Comparison of ENCODE assay signal across 13 cellular contexts in the genomic region with DNA sequence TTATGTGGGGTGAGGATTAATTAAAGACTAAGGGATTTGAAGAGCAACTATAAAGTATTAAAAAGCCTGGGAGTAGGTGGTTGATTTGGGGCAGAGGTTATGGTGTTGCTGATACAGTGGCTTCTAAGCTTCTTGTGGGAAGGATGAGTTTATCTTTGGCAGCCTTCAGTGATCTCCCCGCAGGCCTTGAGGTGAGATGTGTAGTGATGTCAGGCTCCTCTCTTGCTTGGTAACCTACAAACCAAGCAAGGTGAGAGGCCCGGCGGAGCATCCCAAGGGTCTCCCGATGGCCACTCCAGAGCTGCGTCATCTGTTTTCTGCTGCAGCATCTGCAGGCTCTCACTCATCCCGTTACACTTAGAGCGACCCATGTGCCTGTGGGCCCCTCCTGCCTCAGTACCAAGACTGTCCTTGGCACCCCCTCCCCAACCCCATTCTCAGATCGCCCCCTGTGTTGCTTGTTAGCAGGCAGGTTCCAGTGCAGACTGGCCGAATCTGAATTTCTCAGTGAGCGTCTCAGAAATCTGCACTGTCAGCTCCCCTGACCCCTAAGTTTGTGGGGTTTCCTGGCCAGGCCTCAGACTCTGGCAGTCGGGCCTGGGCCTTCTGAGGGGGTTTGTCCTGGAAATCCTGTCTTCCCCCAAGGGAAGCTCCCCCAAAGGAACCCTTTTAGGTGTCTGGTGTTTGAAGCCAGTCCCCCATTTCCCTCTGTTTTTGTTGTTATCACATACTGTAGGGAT.
A peak's percentile ranks its signal among the peaks of the same experiment; 100 is the strongest.
DNase-seq lines count a peak whose midpoint lies in the region; ATAC-seq and TF ChIP-seq lines count a peak whose summit lies in the region.
"Had no signal": no experiment of that assay in that cellular context is flagged by ENCODE, and none has a peak within 500 bp of the region (broad histone marks: within the 10 kb centered on the region; RNA-seq: fewer than 3 reads in every experiment).

No MANE protein-coding gene starts in this region.

- DNase-seq in Jurkat, Clone E6-1 (ENCODE audit: low read depth, low spot score) = peak; percentile 67
- DNase-seq in central memory CD8-positive, alpha-beta T cell (ENCODE audit: low spot score in 2 of 2) = no peak
- no peak for DNase-seq in psoas muscle
- DNase-seq in SW480 (ENCODE audit: low spot score) = no peak
- no peak for DNase-seq in DMS153 (lab: John Stamatoyannopoulos, UW)
- no peak for DNase-seq in NCI-H345 (lab: John Stamatoyannopoulos, UW)
- DNase-seq in NCI-H1694 (lab: John Stamatoyannopoulos, UW) = no peak
- DNase-seq: activated effector memory CD4-positive, alpha-beta T cell treated with Interleukin-2 at 50 U/mL for 16 hours; NCI-H2029 treated with DMSO at 0.1 percent for 48 hours; nephron progenitor cell; T-helper 1 cell had no signal

- H3K4me1 Mint-ChIP-seq in central memory CD8-positive, alpha-beta T cell = peaks cover 75% of the 10 kb centered on the region

- H3K27ac ChIP-seq in BLaER1 treated with 17β-estradiol and CSF1 and Interleukin-3, amounts not matched to agents 10 nM and 100 nM = peak overlapping the region; percentile 9 to 76 (median 62); a peak in 21 of 22 replicates
- H3K27ac ChIP-seq in psoas muscle = peak overlapping the region; percentile 2

- peaks cover 0 to 29% (median 0%) of the 10 kb centered on the region in 11 experiments; a peak in 4 of 22 replicates for H3K36me3 ChIP-seq in BLaER1 treated with 17β-estradiol and CSF1 and Interleukin-3, amounts not matched to agents 10 nM and 100 nM
- H3K36me3 ChIP-seq in psoas muscle (ENCODE audit: insufficient read depth in 1 of 2, low read depth in 1 of 2) = no peaks in the 10 kb centered on the region

- peak overlapping the region; percentile 13 for H3K27ac Mint-ChIP-seq in central memory CD8-positive, alpha-beta T cell (ENCODE audit: low read depth)
- H3K27ac Mint-ChIP-seq: nephron progenitor cell had no signal

- 83 to 87% (median 86%) methylated on average over 11 of the region's 11 CpGs for WGBS in psoas muscle, 3 donors

- H3K9me3 Mint-ChIP-seq in central memory CD8-positive, alpha-beta T cell = no peaks in the 10 kb centered on the region
- H3K9me3 Mint-ChIP-seq: nephron progenitor cell had no signal

- no peaks in the 10 kb centered on the region for H3K9me3 ChIP-seq in BLaER1 treated with 17β-estradiol and CSF1 and Interleukin-3, amounts not matched to agents 10 nM and 100 nM (replicated peaks in 1 of 11)
- no peaks in the 10 kb centered on the region for H3K9me3 ChIP-seq in psoas muscle

- H3K9ac ChIP-seq in BLaER1 treated with 17β-estradiol and CSF1 and Interleukin-3, amounts not matched to agents 10 nM and 100 nM = peak overlapping the region; percentile 35 to 66 (median 56); a peak in 20 of 22 replicates

- H3K27me3 Mint-ChIP-seq in central memory CD8-positive, alpha-beta T cell = no peaks in the 10 kb centered on the region

- intact Hi-C loops in psoas muscle (cut with DNase I) = no loop called here

- no peak overlapping the region for H3K4me3 Mint-ChIP-seq in central memory CD8-positive, alpha-beta T cell
- H3K4me3 Mint-ChIP-seq: nephron progenitor cell had no signal

- peaks cover 8 to 100% (median 96%) of the 10 kb centered on the region in 11 experiments; a peak in 21 of 22 replicates for H4K20me1 ChIP-seq in BLaER1 treated with 17β-estradiol and CSF1 and Interleukin-3, amounts not matched to agents 10 nM and 100 nM

- H3K36me3 Mint-ChIP-seq in central memory CD8-positive, alpha-beta T cell (ENCODE audit: insufficient read depth) = peaks cover 2% of the 10 kb centered on the region

- no peaks in the 10 kb centered on the region for H3K27me3 ChIP-seq in BLaER1 treated with 17β-estradiol and CSF1 and Interleukin-3, amounts not matched to agents 10 nM and 100 nM
- no peaks in the 10 kb centered on the region for H3K27me3 ChIP-seq in psoas muscle (ENCODE audit: insufficient read depth in 3 of 3, low read length in 2 of 3)

- peak overlapping the region; percentile 87 to 95 (median 91) for H3K4me2 ChIP-seq in BLaER1 treated with 17β-estradiol and CSF1 and Interleukin-3, amounts not matched to agents 10 nM and 100 nM

- peaks cover 89 to 100% (median 100%) of the 10 kb centered on the region in 10 experiments for H3K4me1 ChIP-seq in BLaER1 treated with 17β-estradiol and CSF1 and Interleukin-3, amounts not matched to agents 10 nM and 100 nM
- H3K4me1 ChIP-seq in psoas muscle = peaks cover 87% of the 10 kb centered on the region

- no peak for ATAC-seq in central memory CD8-positive, alpha-beta T cell (replicated peaks; ENCODE audit: extremely low read depth, poor library complexity, severe bottlenecking)
- no peak for ATAC-seq in psoas muscle

- peak overlapping the region in 3 of 10 experiments; percentile 19 to 37 (median 28); a peak in 2 of 20 replicates for H3K4me3 ChIP-seq in BLaER1 treated with 17β-estradiol and CSF1 and Interleukin-3, amounts not matched to agents 10 nM and 100 nM
- H3K4me3 ChIP-seq in Jurkat, Clone E6-1 (ENCODE audit: low read length) = no peak overlapping the region
- H3K4me3 ChIP-seq in psoas muscle = no peak overlapping the region
- H3K4me3 ChIP-seq: lung had no signal

- no peak for TF ChIP-seq CTCF in psoas muscle (IDR thresholded peaks at IDR 0.05)
